Comparison of ENCODE assay signal across 24 cellular contexts in genomic region chr6:79280756-79281155, GRCh38. TPM values are rescaled to one million over a fixed set of nuclear protein-coding genes. Genes with fewer than 3 reads are reported as not detected.
DNase-seq lines count a peak whose midpoint lies in the region; ATAC-seq, FAIRE-seq and TF ChIP-seq lines count a peak whose summit lies in the region.
"Had no signal": no experiment of that assay in that cellular context is flagged by ENCODE, and none has a peak within 500 bp of the region (broad histone marks: within the 10 kb centered on the region; RNA-seq: fewer than 3 reads in every experiment).

No MANE protein-coding gene starts in this region.

- intact Hi-C loops in body of pancreas (cut with DNase I): no loop called here

- FAIRE-seq in GM19239 (lab: Jason Lieb, UNC): no peak
- FAIRE-seq: H54 had no signal

- H3K4me3 Mint-ChIP-seq in endodermal cell: no peak overlapping the region
- H3K4me3 Mint-ChIP-seq: CD4-positive, alpha-beta memory T cell had no signal

- no peaks in the 10 kb centered on the region for H3K36me3 ChIP-seq in body of pancreas (replicated peaks in 1 of 2; ENCODE audit: insufficient read depth in 1 of 2, low read depth in 2 of 2)
- H3K36me3 ChIP-seq in endodermal cell (ENCODE audit: control insufficient read depth, insufficient read depth, low read length): no peaks in the 10 kb centered on the region
- H3K36me3 ChIP-seq: BLaER1 treated with 17β-estradiol and CSF1 and Interleukin-3, amounts not matched to agents 10 nM and 100 nM; MG63; SJSA1 had no signal

- no peaks in the 10 kb centered on the region for H3K36me3 Mint-ChIP-seq in endodermal cell (ENCODE audit: low read depth)

- H3K27ac Mint-ChIP-seq in endodermal cell: no peak overlapping the region
- H3K27ac Mint-ChIP-seq: CD4-positive, alpha-beta memory T cell had no signal

- no peaks in the 10 kb centered on the region for H3K9me3 ChIP-seq in body of pancreas
- peaks cover 10% of the 10 kb centered on the region for H3K9me3 ChIP-seq in endodermal cell (ENCODE audit: control insufficient read depth, low read length)
- H3K9me3 ChIP-seq: BLaER1 treated with 17β-estradiol and CSF1 and Interleukin-3, amounts not matched to agents 10 nM and 100 nM; SJSA1 had no signal

- no peak overlapping the region for H3K4me3 ChIP-seq in body of pancreas
- no peak overlapping the region for H3K4me3 ChIP-seq in endodermal cell (ENCODE audit: low read length)
- H3K4me3 ChIP-seq: BLaER1 treated with 17β-estradiol and CSF1 and Interleukin-3, amounts not matched to agents 10 nM and 100 nM; MG63; SJSA1 had no signal

- TF ChIP-seq POLR2A in body of pancreas (IDR thresholded peaks at IDR 0.05): no peak

- H3K27me3 ChIP-seq in body of pancreas (no peaks in the 10 kb centered on the region), endodermal cell (ENCODE audit: control insufficient read depth, insufficient read depth, low read length, poor library complexity, severe bottlenecking) (no peaks in the 10 kb centered on the region)
- H3K27me3 ChIP-seq: BLaER1 treated with 17β-estradiol and CSF1 and Interleukin-3, amounts not matched to agents 10 nM and 100 nM; MG63; SJSA1 had no signal

- no peak overlapping the region for H3K27ac ChIP-seq in body of pancreas
- H3K27ac ChIP-seq in endodermal cell (ENCODE audit: low read depth, low read length): no peak overlapping the region
- H3K27ac ChIP-seq: BLaER1 treated with 17β-estradiol and CSF1 and Interleukin-3, amounts not matched to agents 10 nM and 100 nM; SJSA1 had no signal

- 44 to 53% methylated on average over 1 of the region's 1 CpG for WGBS in body of pancreas, 2 donors
- WGBS in endodermal cell (ENCODE audit: insufficient coverage in 1 of 2, insufficient read length in 1 of 2), 2 experiments: 94% methylated on average over 1 of the region's 1 CpG; no CpG with 5 or more reads in 1 of the 2 experiments

- H3K27me3 Mint-ChIP-seq in endodermal cell (ENCODE audit: insufficient read depth): no peaks in the 10 kb centered on the region

- no peak overlapping the region for H3K9ac ChIP-seq in endodermal cell (ENCODE audit: extremely low read depth, low read length, poor library complexity, severe bottlenecking)
- H3K9ac ChIP-seq: BLaER1 treated with 17β-estradiol and CSF1 and Interleukin-3, amounts not matched to agents 10 nM and 100 nM had no signal

- no peak for TF ChIP-seq CTCF in body of pancreas (IDR thresholded peaks at IDR 0.05)
- no peak for TF ChIP-seq CTCF in endodermal cell (conservative IDR thresholded peaks at IDR 0.05)

- no peaks in the 10 kb centered on the region for H3K4me1 Mint-ChIP-seq in endodermal cell
- H3K4me1 Mint-ChIP-seq: CD4-positive, alpha-beta memory T cell had no signal

- DNase-seq in body of pancreas: no peak
- peak; percentile 86 for DNase-seq in kidney tubule cell (ENCODE audit: low spot score)
- no peak for DNase-seq in endodermal cell
- no peak for DNase-seq in GM19239 (ENCODE audit: insufficient read length, low spot score)
- DNase-seq: CD4-positive, alpha-beta memory T cell; DMS53; EL; GF-D8; Kasumi-1; MG63; NCI-H1048; NCI-H1436 treated with DMSO at 0.1 percent for 48 hours; NCI-H2081 treated with DMSO at 0.1 percent for 48 hours; NCI-H2171 treated with DMSO at 0.1 percent for 48 hours; NCI-H524 treated with DMSO at 0.1 percent for 48 hours; NCI-H82; OCI-M1 had no signal

- ATAC-seq in GM18861 (IDR thresholded peaks at IDR 0.05; ENCODE audit: unreplicated experiment) (peak; percentile 56), body of pancreas (peak; percentile 30), HG03520 (IDR thresholded peaks at IDR 0.05; ENCODE audit: unreplicated experiment) (no peak), HG03108 (IDR thresholded peaks at IDR 0.05; ENCODE audit: unreplicated experiment) (no peak)
- ATAC-seq: Right ventricle myocardium inferior had no signal

- H3K4me1 ChIP-seq in body of pancreas: no peaks in the 10 kb centered on the region
- H3K4me1 ChIP-seq in endodermal cell (ENCODE audit: control insufficient read depth, insufficient read depth, low read length): no peaks in the 10 kb centered on the region
- H3K4me1 ChIP-seq: BLaER1 treated with 17β-estradiol and CSF1 and Interleukin-3, amounts not matched to agents 10 nM and 100 nM had no signal

- peaks cover 19% of the 10 kb centered on the region for H3K9me3 Mint-ChIP-seq in endodermal cell

RNA-seq across cellular contexts. Expression of gene HMGN3, which starts 46.3 kb away (rescaled TPM):
- total RNA-seq in body of pancreas: 10 to 100 TPM; 36.1 to 78.1 TPM
- 100 to 1,000 TPM; 139 to 157 TPM for total RNA-seq in endodermal cell
- polyA plus RNA-seq in endodermal cell (2013, experiment 1 of 2): 162 TPM
- polyA plus RNA-seq in endodermal cell (2013, experiment 2 of 2): 167 TPM

Comparison
In these comparisons a context has a peak if more than half of its experiments do, and no peak if none do; other contexts are left out.
1. ATAC-seq: peak in GM18861 (single experiment) and body of pancreas (single experiment); none in HG03520 (single experiment) and HG03108 (single experiment).